Comparison of ENCODE assay signal across 8 cellular contexts in the genomic region with DNA sequence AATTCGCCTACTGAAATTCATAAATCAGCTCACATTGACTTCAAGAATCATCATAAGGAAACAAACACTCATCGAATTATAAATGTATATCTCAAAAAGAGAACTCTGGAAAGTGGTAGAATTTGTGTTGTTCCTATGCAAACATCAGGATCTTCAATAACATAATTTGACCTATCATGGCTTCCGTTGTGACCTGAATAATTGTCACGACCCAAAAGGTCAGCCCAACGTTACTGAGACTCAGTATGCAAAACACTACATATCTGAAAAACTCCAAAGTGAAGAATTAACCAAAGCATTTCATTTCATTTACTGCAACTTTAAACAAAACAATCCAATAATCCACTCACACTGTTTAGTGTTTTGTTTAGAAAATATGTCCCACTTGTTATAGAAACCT. TPM values are rescaled to one million over a fixed set of nuclear protein-coding genes. Genes with fewer than 3 reads are reported as not detected.
DNase-seq lines count a peak whose midpoint lies in the region; ATAC-seq and TF ChIP-seq lines count a peak whose summit lies in the region.

No MANE protein-coding gene starts in this region.

- H3K4me3 ChIP-seq in right lobe of liver (peak overlapping the region; percentile 61 to 70 (median 62)), upper lobe of left lung (peak overlapping the region in 3 of 4 donors; percentile 64 to 75 (median 64))

- WGBS in right lobe of liver (ENCODE audit: insufficient coverage, low coverage, low lambda C conversion rate, missing lambda C conversion rate): 39% methylated on average over 5 of the region's 5 CpGs
- WGBS in upper lobe of left lung, 2 donors: 41 to 52% methylated on average over 5 of the region's 5 CpGs

- H3K27ac ChIP-seq in right lobe of liver (peak overlapping the region in 2 of 3 donors; percentile 98 to 99), upper lobe of left lung (peak overlapping the region; percentile 96 to 100 (median 98))

- no peak for TF ChIP-seq EP300 in upper lobe of left lung (IDR thresholded peaks at IDR 0.05)

- peak overlapping the region; percentile 91 for H3K4me3 Mint-ChIP-seq in activated naive CD4-positive, alpha-beta T cell treated with anti-CD3 and anti-CD28 coated beads, Interleukin-2, amount 10 ng/mL, durations not matched to agents 7 days and 5 days
- H3K4me3 Mint-ChIP-seq in activated naive CD8-positive, alpha-beta T cell treated with anti-CD3 and anti-CD28 coated beads, Interleukin-2, amount 50 U/mL, for 24 hours: peak overlapping the region; percentile 99

- no peak for TF ChIP-seq POLR2A in right lobe of liver (IDR thresholded peaks at IDR 0.05)
- no peak for TF ChIP-seq POLR2A in upper lobe of left lung (IDR thresholded peaks at IDR 0.05)

- H3K9me3 ChIP-seq in right lobe of liver (no peaks in the 10 kb centered on the region), upper lobe of left lung (no peaks in the 10 kb centered on the region)

- H3K36me3 ChIP-seq in right lobe of liver (no peaks in the 10 kb centered on the region), upper lobe of left lung (no peaks in the 10 kb centered on the region)

- ATAC-seq in activated naive CD8-positive, alpha-beta T cell treated with anti-CD3 and anti-CD28 coated beads, Interleukin-2, amount 50 U/mL, for 24 hours: no peak
- ATAC-seq in right lobe of liver (no peak), upper lobe of left lung (ENCODE audit: low FRiP score in 2 of 2) (no peak)

- H3K9me3 Mint-ChIP-seq in activated naive CD4-positive, alpha-beta T cell treated with anti-CD3 and anti-CD28 coated beads, Interleukin-2, amount 10 ng/mL, durations not matched to agents 7 days and 5 days: no peaks in the 10 kb centered on the region
- H3K9me3 Mint-ChIP-seq in activated naive CD8-positive, alpha-beta T cell treated with anti-CD3 and anti-CD28 coated beads, Interleukin-2, amount 50 U/mL, for 24 hours: no peaks in the 10 kb centered on the region

- peak overlapping the region; percentile 100 for H3K27ac Mint-ChIP-seq in activated naive CD4-positive, alpha-beta T cell treated with anti-CD3 and anti-CD28 coated beads, Interleukin-2, amount 10 ng/mL, durations not matched to agents 7 days and 5 days
- H3K27ac Mint-ChIP-seq in activated naive CD8-positive, alpha-beta T cell treated with anti-CD3 and anti-CD28 coated beads, Interleukin-2, amount 50 U/mL, for 24 hours: peak overlapping the region; percentile 97

- DNase-seq in activated naive CD4-positive, alpha-beta T cell treated with anti-CD3 and anti-CD28 coated beads, Interleukin-2, amount 10 ng/mL, durations not matched to agents 7 days and 5 days: no peak
- DNase-seq in activated naive CD4-positive, alpha-beta T cell treated with anti-CD3 and anti-CD28 coated beads, Interleukin-2, amount 50 U/mL, for 16 hours: no peak
- DNase-seq in activated naive CD8-positive, alpha-beta T cell treated with anti-CD3 and anti-CD28 coated beads, Interleukin-2, amount 50 U/mL, for 24 hours: peak; percentile 7
- DNase-seq in right lobe of liver: no peak
- DNase-seq in upper lobe of left lung: no peak
- DNase-seq in COR-L47 (lab: John Stamatoyannopoulos, UW): no peak
- DNase-seq in G401 (ENCODE audit: low spot score): no peak
- DNase-seq in dedifferentiated amniotic fluid mesenchymal stem cell (ENCODE audit: extremely low spot score): no peak

- intact Hi-C loops in right lobe of liver (cut with DNase I): no loop called here

- peaks cover 9% of the 10 kb centered on the region for H3K36me3 Mint-ChIP-seq in activated naive CD4-positive, alpha-beta T cell treated with anti-CD3 and anti-CD28 coated beads, Interleukin-2, amount 10 ng/mL, durations not matched to agents 7 days and 5 days
- H3K36me3 Mint-ChIP-seq in activated naive CD8-positive, alpha-beta T cell treated with anti-CD3 and anti-CD28 coated beads, Interleukin-2, amount 50 U/mL, for 24 hours (ENCODE audit: low read depth): peaks cover 10% of the 10 kb centered on the region

- no peaks in the 10 kb centered on the region for H3K27me3 Mint-ChIP-seq in activated naive CD4-positive, alpha-beta T cell treated with anti-CD3 and anti-CD28 coated beads, Interleukin-2, amount 10 ng/mL, durations not matched to agents 7 days and 5 days
- no peaks in the 10 kb centered on the region for H3K27me3 Mint-ChIP-seq in activated naive CD8-positive, alpha-beta T cell treated with anti-CD3 and anti-CD28 coated beads, Interleukin-2, amount 50 U/mL, for 24 hours

- no peaks in the 10 kb centered on the region for H3K27me3 ChIP-seq in right lobe of liver
- no peaks in the 10 kb centered on the region for H3K27me3 ChIP-seq in upper lobe of left lung

- CTCF ChIA-PET in activated naive CD4-positive, alpha-beta T cell treated with anti-CD3 and anti-CD28 coated beads, Interleukin-2, amount 10 ng/mL, durations not matched to agents 7 days and 5 days (lab: Charles Lee): interaction anchor here (1.1 kb wide), 2 partner anchors 119 to 210 kb away, joined by 3 read pairs; no protein-coding TSS in a partner anchor

- in situ Hi-C loops in G401 (cut with HindIII; ENCODE audit: low sequenced_read_pairs): no loop called here

- peaks cover 29% of the 10 kb centered on the region for H3K4me1 Mint-ChIP-seq in activated naive CD4-positive, alpha-beta T cell treated with anti-CD3 and anti-CD28 coated beads, Interleukin-2, amount 10 ng/mL, durations not matched to agents 7 days and 5 days
- H3K4me1 Mint-ChIP-seq in activated naive CD8-positive, alpha-beta T cell treated with anti-CD3 and anti-CD28 coated beads, Interleukin-2, amount 50 U/mL, for 24 hours: peaks cover 21% of the 10 kb centered on the region

- H3K4me1 ChIP-seq in right lobe of liver (peaks cover 0 to 6% (median 2%) of the 10 kb centered on the region in 4 donors), upper lobe of left lung (peaks cover 36 to 59% (median 39%) of the 10 kb centered on the region in 4 donors)

- TF ChIP-seq CTCF in right lobe of liver (IDR thresholded peaks at IDR 0.05): no peak
- no peak for TF ChIP-seq CTCF in upper lobe of left lung (IDR thresholded peaks at IDR 0.05)

RNA-seq across cellular contexts. Expression of a gene that starts 1.2 kb away (rescaled TPM):
- total RNA-seq in right lobe of liver: 1 to 10 TPM; 3.7 to 9.1 (median 7.6) TPM
- 10 to 100 TPM; 16.4 to 49.4 (median 31.6) TPM for total RNA-seq in upper lobe of left lung
- 2.4 and 6.0 TPM in 2 replicates for total RNA-seq in G401 (2014; rRNA removed; shearing (Covaris generic))
